Comparison of ENCODE assay signal across 8 cellular contexts in the genomic region with DNA sequence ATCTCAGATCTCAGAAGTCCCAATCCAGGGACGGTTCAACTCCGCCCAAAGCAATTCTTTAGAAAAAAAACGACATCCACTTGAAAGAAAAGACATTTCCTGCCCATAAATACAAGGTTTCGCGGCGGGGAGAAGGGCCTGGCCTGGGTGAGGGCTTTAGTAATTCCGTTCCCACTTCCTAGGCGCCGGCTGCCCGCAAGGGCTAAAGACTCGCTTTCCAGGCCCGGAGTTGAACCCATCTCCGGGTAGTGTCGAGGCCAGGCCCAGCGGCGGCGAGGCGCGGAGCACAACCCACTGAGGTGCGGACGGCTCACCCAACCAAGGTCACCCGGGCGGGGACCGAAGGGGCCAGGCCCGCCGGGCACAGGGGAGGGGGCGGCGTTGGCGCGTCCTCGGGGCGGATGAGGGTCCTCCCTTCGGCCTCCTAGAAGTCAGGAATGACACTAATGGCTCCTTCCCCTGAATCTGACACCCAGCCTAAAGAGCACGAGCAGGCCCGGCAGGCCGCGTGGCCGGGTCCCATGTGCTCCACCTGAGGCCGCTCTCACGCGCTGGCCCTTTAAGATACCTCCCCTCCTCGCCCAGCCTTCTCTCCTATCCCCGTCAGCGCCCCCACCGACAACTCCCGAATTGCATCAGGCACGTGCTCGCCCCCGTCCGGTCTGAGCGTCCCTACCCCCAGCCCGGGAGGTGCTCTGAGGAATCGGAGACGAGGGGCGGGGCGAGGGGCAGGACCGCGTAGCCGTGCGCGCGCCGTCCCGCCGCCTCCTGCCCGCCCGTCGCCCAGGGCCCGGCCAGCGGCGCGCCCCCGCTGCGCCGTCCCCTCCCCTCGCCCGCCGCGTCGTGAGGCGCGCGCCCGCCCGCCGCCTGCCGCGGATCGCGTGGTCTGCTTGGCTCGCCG. TPM values are rescaled to one million over a fixed set of nuclear protein-coding genes. Genes with fewer than 3 reads are reported as not detected.
DNase-seq lines count a peak whose midpoint lies in the region; ATAC-seq and TF ChIP-seq lines count a peak whose summit lies in the region.

No MANE protein-coding gene starts in this region.

- in situ Hi-C loops in SK-MEL-5 (cut with HindIII; ENCODE audit: low pct_unique_long_range_greater_than_20kb, low sequenced_read_pairs): no loop called here

- peak; percentile 87 for ATAC-seq in HG02571 (IDR thresholded peaks at IDR 0.05; ENCODE audit: unreplicated experiment)

- peak; percentile 57 for TF ChIP-seq CTCF in GM10266 (IDR thresholded peaks at IDR 0.05; ENCODE audit: control insufficient read depth, insufficient read depth, low read depth, missing control alignments)

- peak; percentile 98 for DNase-seq in GM10266 (ENCODE audit: extremely low spot score)
- DNase-seq in NAMALWA (ENCODE audit: low spot score): peak; percentile 99
- DNase-seq in SK-MEL-5 (ENCODE audit: low read depth, low spot score): peak; percentile 98
- DNase-seq in activated naive CD4-positive, alpha-beta T cell treated with anti-CD3 and anti-CD28 coated beads, Interleukin-2, amount 50 U/mL, for 16 hours: peak; percentile 100
- peak; percentile 98 for DNase-seq in germinal center (ENCODE audit: low spot score)
- DNase-seq in non-pigmented ciliary epithelial cell (ENCODE audit: low read depth): peak; percentile 89
- peak; percentile 97 for DNase-seq in superior temporal gyrus (ENCODE audit: extremely low spot score)

RNA-seq across cellular contexts. Expression of a gene that starts 0.5 kb away (rescaled TPM):
- 47.6 and 54.5 TPM in 2 replicates for total RNA-seq in SK-MEL-5 (2014; rRNA removed; shearing (Covaris generic))
- polyA plus RNA-seq in SK-MEL-5 (2015; cell fraction: cytosol; rRNA removed): 89.1 and 126 TPM in 2 replicates
- polyA plus RNA-seq in SK-MEL-5 (2015; cell fraction: nucleus; rRNA removed): 66.1 and 66.2 TPM in 2 replicates

Comparison
In these comparisons a context has a peak if more than half of its experiments do, and no peak if none do; other contexts are left out.
1. Peak in every context shown above with its lines: DNase-seq and ATAC-seq.